8 cellular contexts compared by ENCODE assay signal in genomic region chr22:38318792-38319773, GRCh38. TPM values are rescaled to one million over a fixed set of nuclear protein-coding genes. Genes with fewer than 3 reads are reported as not detected.
A peak's percentile ranks its signal among the peaks of the same experiment; 100 is the strongest.
DNase-seq lines count a peak whose midpoint lies in the region; ATAC-seq, FAIRE-seq and TF ChIP-seq lines count a peak whose summit lies in the region.

No MANE protein-coding gene starts in this region.

- TF ChIP-seq CTCF in GM23338 (conservative IDR thresholded peaks at IDR 0.05; ENCODE audit: low read depth in 2 of 2) = no peak

- H3K4me3 ChIP-seq in GM23338 = peak overlapping the region; percentile 83; the same call in 1 of the 2 replicates
- no peak overlapping the region for H3K4me3 ChIP-seq in small intestine (ENCODE audit: low read depth in 1 of 2, low read length in 2 of 2)

- H3K4me1 Mint-ChIP-seq in GM23338 (peaks cover 57% of the 10 kb centered on the region), T-helper 17 cell (peaks cover 23% of the 10 kb centered on the region)

- DNase-seq in GM23338 (ENCODE audit: low spot score) (peak; percentile 57), T-helper 17 cell (no peak), iPS-NIHi7 (ENCODE audit: extremely low spot score) (peak; percentile 62), small intestine (no peak), pons (ENCODE audit: low spot score) (no peak), head of caudate nucleus (no peak), GM19238 (ENCODE audit: insufficient read length, low spot score) (no peak), mesenteric fat pad (ENCODE audit: low spot score) (no peak)

- peaks cover 70% of the 10 kb centered on the region for H3K79me2 ChIP-seq in GM23338 (replicated peaks; ENCODE audit: insufficient read depth)

- peak; percentile 50 for ATAC-seq in GM23338
- no peak for ATAC-seq in T-helper 17 cell

- H3K27me3 ChIP-seq in GM23338 (ENCODE audit: insufficient read depth) = no peaks in the 10 kb centered on the region
- no peaks in the 10 kb centered on the region for H3K27me3 ChIP-seq in small intestine (ENCODE audit: control insufficient read depth in 2 of 2, insufficient read depth in 2 of 2, low read length in 2 of 2)

- FAIRE-seq in small intestine (lab: Jason Lieb, UNC) = no peak

- H3K27me3 Mint-ChIP-seq in GM23338 (ENCODE audit: insufficient read depth, low read depth, poor library complexity) (peaks cover 28% of the 10 kb centered on the region), T-helper 17 cell (no peaks in the 10 kb centered on the region)

- intact Hi-C loops in head of caudate nucleus (cut with DNase I) = loop anchor here (5.0 kb wide), 1 partner anchor 47 kb away; the partner anchor contains the start of gene TMEM184B

- peaks cover 23% of the 10 kb centered on the region for H4K20me1 ChIP-seq in GM23338 (replicated peaks; ENCODE audit: insufficient read depth)

- H3K9me3 ChIP-seq in T-helper 17 cell (ENCODE audit: control insufficient read depth, low read length, poor library complexity, severe bottlenecking) (no peaks in the 10 kb centered on the region), small intestine (ENCODE audit: control insufficient read depth, low read depth) (no peaks in the 10 kb centered on the region)

- H3K9me2 ChIP-seq in GM23338 (ENCODE audit: insufficient read depth) = no peaks in the 10 kb centered on the region

- peaks cover 48% of the 10 kb centered on the region for H3K4me1 ChIP-seq in GM23338 (ENCODE audit: insufficient read depth)
- peaks cover 0 to 2% of the 10 kb centered on the region in 2 donors for H3K4me1 ChIP-seq in small intestine (ENCODE audit: control insufficient read depth in 2 of 2, insufficient read depth in 1 of 2, low read depth in 1 of 2, low read length in 1 of 2)

- H3K36me3 ChIP-seq in GM23338 (ENCODE audit: insufficient read depth) (no peaks in the 10 kb centered on the region), small intestine (ENCODE audit: control insufficient read depth in 2 of 2, insufficient read depth in 2 of 2, low read length in 2 of 2) (no peaks in the 10 kb centered on the region)

- WGBS in small intestine, 3 donors = 85 to 91% (median 85%) methylated on average over 14 of the region's 14 CpGs

- H3K27ac Mint-ChIP-seq in GM23338 (peak overlapping the region; percentile 82), T-helper 17 cell (peak overlapping the region; percentile 82)

- peak overlapping the region; percentile 88 for H3K4me2 ChIP-seq in GM23338

- H3K4me3 Mint-ChIP-seq in GM23338 (peak overlapping the region; percentile 78; the same call in 2 of the 3 replicates), T-helper 17 cell (peak overlapping the region; percentile 50)

- H3K36me3 Mint-ChIP-seq in GM23338 (ENCODE audit: low read depth) = peaks cover 14% of the 10 kb centered on the region
- H3K36me3 Mint-ChIP-seq in T-helper 17 cell (ENCODE audit: low read depth) = no peaks in the 10 kb centered on the region

- H3K27ac ChIP-seq in GM23338 (ENCODE audit: low read depth) = peak overlapping the region; percentile 99
- H3K27ac ChIP-seq in small intestine (ENCODE audit: low read depth in 1 of 2, low read length in 1 of 2) = peak overlapping the region; percentile 93 to 97

- peaks cover 26% of the 10 kb centered on the region for H3F3A ChIP-seq in GM23338 (replicated peaks; ENCODE audit: low read depth)

- no peak overlapping the region for H2AFZ ChIP-seq in GM23338

- H3K9me3 Mint-ChIP-seq in GM23338 = peaks cover 5% of the 10 kb centered on the region; the same call in 2 of the 3 replicates

TF ChIP-seq in GM23338, 12 proteins besides CTCF, POLR2A, EP300 and RAD21:
- TF ChIP-seq POLR2AphosphoS5 (IDR thresholded peaks at IDR 0.05; ENCODE audit: low read depth) (no peak), EZH2 (IDR thresholded peaks at IDR 0.05; ENCODE audit: low read depth, unreplicated experiment) (no peak), EZH2phosphoT487 (IDR thresholded peaks at IDR 0.05; ENCODE audit: unreplicated experiment) (no peak), JUNB (IDR thresholded peaks at IDR 0.05; ENCODE audit: unreplicated experiment) (no peak), ZNF114 (CRISPR knock-in tag; IDR thresholded peaks at IDR 0.05) (no peak)
- TF ChIP-seq, protein P1, sequence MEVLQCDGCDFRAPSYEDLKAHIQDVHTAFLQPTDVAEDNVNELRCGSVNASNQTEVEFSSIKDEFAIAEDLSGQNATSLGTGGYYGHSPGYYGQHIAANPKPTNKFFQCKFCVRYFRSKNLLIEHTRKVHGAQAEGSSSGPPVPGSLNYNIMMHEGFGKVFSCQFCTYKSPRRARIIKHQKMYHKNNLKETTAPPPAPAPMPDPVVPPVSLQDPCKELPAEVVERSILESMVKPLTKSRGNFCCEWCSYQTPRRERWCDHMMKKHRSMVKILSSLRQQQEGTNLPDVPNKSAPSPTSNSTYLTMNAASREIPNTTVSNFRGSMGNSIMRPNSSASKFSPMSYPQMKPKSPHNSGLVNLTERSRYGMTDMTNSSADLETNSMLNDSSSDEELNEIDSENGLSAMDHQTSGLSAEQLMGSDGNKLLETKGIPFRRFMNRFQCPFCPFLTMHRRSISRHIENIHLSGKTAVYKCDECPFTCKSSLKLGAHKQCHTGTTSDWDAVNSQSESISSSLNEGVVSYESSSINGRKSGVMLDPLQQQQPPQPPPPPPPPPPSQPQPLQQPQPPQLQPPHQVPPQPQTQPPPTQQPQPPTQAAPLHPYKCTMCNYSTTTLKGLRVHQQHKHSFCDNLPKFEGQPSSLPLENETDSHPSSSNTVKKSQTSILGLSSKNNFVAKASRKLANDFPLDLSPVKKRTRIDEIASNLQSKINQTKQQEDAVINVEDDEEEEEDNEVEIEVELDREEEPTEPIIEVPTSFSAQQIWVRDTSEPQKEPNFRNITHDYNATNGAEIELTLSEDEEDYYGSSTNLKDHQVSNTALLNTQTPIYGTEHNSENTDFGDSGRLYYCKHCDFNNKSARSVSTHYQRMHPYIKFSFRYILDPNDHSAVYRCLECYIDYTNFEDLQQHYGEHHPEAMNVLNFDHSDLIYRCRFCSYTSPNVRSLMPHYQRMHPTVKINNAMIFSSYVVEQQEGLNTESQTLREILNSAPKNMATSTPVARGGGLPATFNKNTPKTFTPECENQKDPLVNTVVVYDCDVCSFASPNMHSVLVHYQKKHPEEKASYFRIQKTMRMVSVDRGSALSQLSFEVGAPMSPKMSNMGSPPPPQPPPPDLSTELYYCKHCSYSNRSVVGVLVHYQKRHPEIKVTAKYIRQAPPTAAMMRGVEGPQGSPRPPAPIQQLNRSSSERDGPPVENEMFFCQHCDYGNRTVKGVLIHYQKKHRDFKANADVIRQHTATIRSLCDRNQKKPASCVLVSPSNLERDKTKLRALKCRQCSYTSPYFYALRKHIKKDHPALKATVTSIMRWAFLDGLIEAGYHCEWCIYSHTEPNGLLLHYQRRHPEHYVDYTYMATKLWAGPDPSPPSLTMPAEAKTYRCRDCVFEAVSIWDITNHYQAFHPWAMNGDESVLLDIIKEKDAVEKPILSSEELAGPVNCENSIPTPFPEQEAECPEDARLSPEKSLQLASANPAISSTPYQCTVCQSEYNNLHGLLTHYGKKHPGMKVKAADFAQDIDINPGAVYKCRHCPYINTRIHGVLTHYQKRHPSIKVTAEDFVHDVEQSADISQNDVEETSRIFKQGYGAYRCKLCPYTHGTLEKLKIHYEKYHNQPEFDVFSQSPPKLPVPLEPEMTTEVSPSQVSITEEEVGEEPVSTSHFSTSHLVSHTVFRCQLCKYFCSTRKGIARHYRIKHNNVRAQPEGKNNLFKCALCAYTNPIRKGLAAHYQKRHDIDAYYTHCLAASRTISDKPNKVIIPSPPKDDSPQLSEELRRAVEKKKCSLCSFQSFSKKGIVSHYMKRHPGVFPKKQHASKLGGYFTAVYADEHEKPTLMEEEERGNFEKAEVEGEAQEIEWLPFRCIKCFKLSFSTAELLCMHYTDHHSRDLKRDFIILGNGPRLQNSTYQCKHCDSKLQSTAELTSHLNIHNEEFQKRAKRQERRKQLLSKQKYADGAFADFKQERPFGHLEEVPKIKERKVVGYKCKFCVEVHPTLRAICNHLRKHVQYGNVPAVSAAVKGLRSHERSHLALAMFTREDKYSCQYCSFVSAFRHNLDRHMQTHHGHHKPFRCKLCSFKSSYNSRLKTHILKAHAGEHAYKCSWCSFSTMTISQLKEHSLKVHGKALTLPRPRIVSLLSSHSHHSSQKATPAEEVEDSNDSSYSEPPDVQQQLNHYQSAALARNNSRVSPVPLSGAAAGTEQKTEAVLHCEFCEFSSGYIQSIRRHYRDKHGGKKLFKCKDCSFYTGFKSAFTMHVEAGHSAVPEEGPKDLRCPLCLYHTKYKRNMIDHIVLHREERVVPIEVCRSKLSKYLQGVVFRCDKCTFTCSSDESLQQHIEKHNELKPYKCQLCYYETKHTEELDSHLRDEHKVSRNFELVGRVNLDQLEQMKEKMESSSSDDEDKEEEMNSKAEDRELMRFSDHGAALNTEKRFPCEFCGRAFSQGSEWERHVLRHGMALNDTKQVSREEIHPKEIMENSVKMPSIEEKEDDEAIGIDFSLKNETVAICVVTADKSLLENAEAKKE (CRISPR knock-in tag; IDR thresholded peaks at IDR 0.05) = no peak

RNA-seq across cellular contexts. Expression of gene CSNK1E, which starts 1.9 kb away (rescaled TPM):
- total RNA-seq in GM23338 (2014; rRNA removed; shearing (Covaris generic)) = 233 and 259 TPM in 2 replicates
- 180 and 189 TPM in 2 replicates for polyA plus RNA-seq in GM23338 (2016; fragmentation: Nextera tagmentation; extraction: Ambion mirVana)
- 100 to 1,000 TPM; 157 to 174 TPM for total RNA-seq in T-helper 17 cell
- polyA plus RNA-seq in small intestine = 10 to 100 TPM; 19.0 to 71.8 (median 21.6) TPM
- 138 TPM for total RNA-seq in mesenteric fat pad

RNA-seq across cellular contexts. Expression of gene TMEM184B, which starts 46.3 kb away (rescaled TPM):
- total RNA-seq in GM23338 (2014; rRNA removed; shearing (Covaris generic)) = 76.5 and 95.1 TPM in 2 replicates
- polyA plus RNA-seq in GM23338 (2016; fragmentation: Nextera tagmentation; extraction: Ambion mirVana) (40.7 and 42.2 TPM in 2 replicates), small intestine (10 to 100 TPM in 1 of 3 donors, 1 to 10 TPM in 2; 7.3 to 31.9 (median 8.7) TPM)
- total RNA-seq in T-helper 17 cell (10 to 100 TPM; 53.3 TPM), mesenteric fat pad (84.4 TPM)

Comparison
In these comparisons a context has a peak if more than half of its experiments do, and no peak if none do; other contexts are left out.
1. DNase-seq: peak in GM23338 (single experiment) and iPS-NIHi7 (single experiment); none in T-helper 17 cell (0 of 3), small intestine (single experiment), pons (single experiment), head of caudate nucleus (0 of 42), GM19238 (single experiment) and mesenteric fat pad (single experiment).